Comparison of ENCODE assay signal across 9 cellular contexts in genomic region chr7:55279080-55279845, GRCh38.
A peak's percentile ranks its signal among the peaks of the same experiment; 100 is the strongest.
DNase-seq lines count a peak whose midpoint lies in the region; ATAC-seq lines count a peak whose summit lies in the region.
"Had no signal": no experiment of that assay in that cellular context is flagged by ENCODE, and none has a peak within 500 bp of the region (broad histone marks: within the 10 kb centered on the region; RNA-seq: fewer than 3 reads in every experiment).

No MANE protein-coding gene starts in this region.

- H3K9me3 Mint-ChIP-seq in stimulated activated naive CD8-positive, alpha-beta T cell treated with anti-CD3 and anti-CD28 coated beads, Interleukin-15, amount 100 ng/mL, for 72 hours: no peaks in the 10 kb centered on the region
- no peaks in the 10 kb centered on the region for H3K9me3 Mint-ChIP-seq in central memory CD8-positive, alpha-beta T cell
- H3K9me3 Mint-ChIP-seq: CD8-positive, alpha-beta memory T cell had no signal

- no peak overlapping the region for H3K27ac Mint-ChIP-seq in stimulated activated naive CD8-positive, alpha-beta T cell treated with anti-CD3 and anti-CD28 coated beads, Interleukin-15, amount 100 ng/mL, for 72 hours
- H3K27ac Mint-ChIP-seq in central memory CD8-positive, alpha-beta T cell (ENCODE audit: low read depth): peak overlapping the region; percentile 73

- peaks cover 7% of the 10 kb centered on the region for H3K27me3 Mint-ChIP-seq in stimulated activated naive CD8-positive, alpha-beta T cell treated with anti-CD3 and anti-CD28 coated beads, Interleukin-15, amount 100 ng/mL, for 72 hours
- no peaks in the 10 kb centered on the region for H3K27me3 Mint-ChIP-seq in central memory CD8-positive, alpha-beta T cell

- DNase-seq in stimulated activated naive CD8-positive, alpha-beta T cell treated with anti-CD3 and anti-CD28 coated beads, Interleukin-15, Interleukin-2, amounts not matched to agents 100 U/mL and 50 U/mL, for 24 hours: no peak
- no peak for DNase-seq in stimulated activated naive CD8-positive, alpha-beta T cell treated with anti-CD3 and anti-CD28 coated beads, Interleukin-15, amount 100 ng/mL, for 72 hours
- no peak for DNase-seq in central memory CD8-positive, alpha-beta T cell (ENCODE audit: low spot score in 2 of 2)
- peak; percentile 72 for DNase-seq in mesenteric fat pad (ENCODE audit: low spot score)
- no peak for DNase-seq in hippocampal formation (lab: John Stamatoyannopoulos, UW)
- no peak for DNase-seq in NCI-H1048 (lab: John Stamatoyannopoulos, UW)
- DNase-seq: NCI-H1436 treated with DMSO at 0.1 percent for 48 hours had no signal

- H3K36me3 Mint-ChIP-seq in central memory CD8-positive, alpha-beta T cell (ENCODE audit: insufficient read depth): no peaks in the 10 kb centered on the region
- H3K36me3 Mint-ChIP-seq: CD8-positive, alpha-beta memory T cell had no signal

- peaks cover 6% of the 10 kb centered on the region for H3K4me1 Mint-ChIP-seq in stimulated activated naive CD8-positive, alpha-beta T cell treated with anti-CD3 and anti-CD28 coated beads, Interleukin-15, amount 100 ng/mL, for 72 hours
- peaks cover 10% of the 10 kb centered on the region for H3K4me1 Mint-ChIP-seq in central memory CD8-positive, alpha-beta T cell

- ATAC-seq in stimulated activated naive CD8-positive, alpha-beta T cell treated with anti-CD3 and anti-CD28 coated beads, Interleukin-15, Interleukin-2, amounts not matched to agents 100 U/mL and 50 U/mL, for 24 hours: peak; percentile 15
- ATAC-seq in stimulated activated naive CD8-positive, alpha-beta T cell treated with anti-CD3 and anti-CD28 coated beads, Interleukin-15, amount 100 ng/mL, for 72 hours: no peak
- no peak for ATAC-seq in central memory CD8-positive, alpha-beta T cell (replicated peaks; ENCODE audit: extremely low read depth, poor library complexity, severe bottlenecking)
- ATAC-seq in HG02798 (IDR thresholded peaks at IDR 0.05; ENCODE audit: poor library complexity, unreplicated experiment): no peak

- no peak overlapping the region for H3K4me3 Mint-ChIP-seq in stimulated activated naive CD8-positive, alpha-beta T cell treated with anti-CD3 and anti-CD28 coated beads, Interleukin-15, amount 100 ng/mL, for 72 hours
- H3K4me3 Mint-ChIP-seq in central memory CD8-positive, alpha-beta T cell: no peak overlapping the region
